1 cellular context compared by ENCODE assay signal in the genomic region with DNA sequence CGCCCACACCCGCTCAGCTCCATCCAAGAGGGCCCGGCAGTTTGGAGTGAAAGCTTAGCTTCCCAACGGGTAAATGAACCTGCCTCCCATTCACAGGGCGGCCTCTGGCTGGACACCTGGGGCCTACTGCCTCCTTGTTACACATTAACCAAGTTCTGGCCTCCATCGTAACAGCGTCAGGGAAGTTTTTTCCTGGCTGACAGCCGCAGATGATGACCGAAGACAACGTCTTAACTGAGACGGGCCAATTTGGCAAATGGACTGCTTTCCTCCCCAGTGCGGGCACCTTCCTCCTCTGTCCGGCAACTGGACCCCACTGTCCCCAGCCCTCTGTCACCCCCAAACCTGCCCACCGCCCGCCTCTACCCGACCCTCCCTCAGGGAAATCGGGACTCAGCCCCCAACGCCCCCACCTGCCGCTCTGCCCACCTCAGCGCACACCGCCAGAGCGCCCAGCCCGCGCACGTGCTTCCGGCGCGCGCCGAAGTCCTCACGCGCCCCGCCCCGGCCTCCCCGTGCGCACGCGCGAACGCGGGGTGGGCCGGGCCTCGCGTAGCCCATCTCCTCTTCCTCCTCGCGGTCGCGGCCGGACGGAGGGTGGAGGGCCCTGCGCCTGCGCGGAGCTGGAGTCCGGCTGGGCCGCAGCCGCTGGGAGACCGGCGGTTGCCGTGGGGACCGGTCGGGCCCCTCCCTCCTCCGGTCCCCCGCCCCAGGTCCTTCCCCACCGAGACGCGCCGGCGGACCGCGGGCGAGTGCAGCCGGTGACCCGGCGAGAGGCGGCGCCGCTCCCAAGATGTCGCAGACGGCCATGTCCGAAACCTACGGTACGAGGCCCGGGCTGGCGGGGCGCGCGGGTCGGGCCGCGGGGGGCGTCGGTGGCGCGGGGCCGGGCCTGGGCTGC.
TF ChIP-seq lines count a peak whose summit lies in the region.

A gene with protein sequence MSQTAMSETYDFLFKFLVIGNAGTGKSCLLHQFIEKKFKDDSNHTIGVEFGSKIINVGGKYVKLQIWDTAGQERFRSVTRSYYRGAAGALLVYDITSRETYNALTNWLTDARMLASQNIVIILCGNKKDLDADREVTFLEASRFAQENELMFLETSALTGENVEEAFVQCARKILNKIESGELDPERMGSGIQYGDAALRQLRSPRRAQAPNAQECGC (plus strand): TSS at position 565 of the 901 bp plus-strand sequence. CDS start 229 bp downstream, at position 794.

TF ChIP-seq in A549, 52 proteins besides CTCF, POLR2A, EP300 and RAD21 (continued from another document):
- TF ChIP-seq, protein P1, sequence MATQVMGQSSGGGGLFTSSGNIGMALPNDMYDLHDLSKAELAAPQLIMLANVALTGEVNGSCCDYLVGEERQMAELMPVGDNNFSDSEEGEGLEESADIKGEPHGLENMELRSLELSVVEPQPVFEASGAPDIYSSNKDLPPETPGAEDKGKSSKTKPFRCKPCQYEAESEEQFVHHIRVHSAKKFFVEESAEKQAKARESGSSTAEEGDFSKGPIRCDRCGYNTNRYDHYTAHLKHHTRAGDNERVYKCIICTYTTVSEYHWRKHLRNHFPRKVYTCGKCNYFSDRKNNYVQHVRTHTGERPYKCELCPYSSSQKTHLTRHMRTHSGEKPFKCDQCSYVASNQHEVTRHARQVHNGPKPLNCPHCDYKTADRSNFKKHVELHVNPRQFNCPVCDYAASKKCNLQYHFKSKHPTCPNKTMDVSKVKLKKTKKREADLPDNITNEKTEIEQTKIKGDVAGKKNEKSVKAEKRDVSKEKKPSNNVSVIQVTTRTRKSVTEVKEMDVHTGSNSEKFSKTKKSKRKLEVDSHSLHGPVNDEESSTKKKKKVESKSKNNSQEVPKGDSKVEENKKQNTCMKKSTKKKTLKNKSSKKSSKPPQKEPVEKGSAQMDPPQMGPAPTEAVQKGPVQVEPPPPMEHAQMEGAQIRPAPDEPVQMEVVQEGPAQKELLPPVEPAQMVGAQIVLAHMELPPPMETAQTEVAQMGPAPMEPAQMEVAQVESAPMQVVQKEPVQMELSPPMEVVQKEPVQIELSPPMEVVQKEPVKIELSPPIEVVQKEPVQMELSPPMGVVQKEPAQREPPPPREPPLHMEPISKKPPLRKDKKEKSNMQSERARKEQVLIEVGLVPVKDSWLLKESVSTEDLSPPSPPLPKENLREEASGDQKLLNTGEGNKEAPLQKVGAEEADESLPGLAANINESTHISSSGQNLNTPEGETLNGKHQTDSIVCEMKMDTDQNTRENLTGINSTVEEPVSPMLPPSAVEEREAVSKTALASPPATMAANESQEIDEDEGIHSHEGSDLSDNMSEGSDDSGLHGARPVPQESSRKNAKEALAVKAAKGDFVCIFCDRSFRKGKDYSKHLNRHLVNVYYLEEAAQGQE (IDR thresholded peaks at IDR 0.05): no peak
- no peak for TF ChIP-seq RCOR1 (IDR thresholded peaks at IDR 0.05; ENCODE audit: low read depth, low read length)
- TF ChIP-seq CEBPB (IDR thresholded peaks at IDR 0.05): no peak
- no peak for TF ChIP-seq CBX8 (IDR thresholded peaks at IDR 0.05)
- no peak for TF ChIP-seq CBX2 (IDR thresholded peaks at IDR 0.05; ENCODE audit: borderline replicate concordance, low read depth)
- TF ChIP-seq TP53 (CRISPR knock-in tag; IDR thresholded peaks at IDR 0.05): no peak
- TF ChIP-seq JUNB (IDR thresholded peaks at IDR 0.05): no peak
- TF ChIP-seq ESRRA (IDR thresholded peaks at IDR 0.05; ENCODE audit: borderline replicate concordance, low read length): no peak
- no peak for TF ChIP-seq RFX5 (IDR thresholded peaks at IDR 0.05)
- TF ChIP-seq, protein P2, sequence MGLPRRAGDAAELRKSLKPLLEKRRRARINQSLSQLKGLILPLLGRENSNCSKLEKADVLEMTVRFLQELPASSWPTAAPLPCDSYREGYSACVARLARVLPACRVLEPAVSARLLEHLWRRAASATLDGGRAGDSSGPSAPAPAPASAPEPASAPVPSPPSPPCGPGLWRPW (IDR thresholded peaks at IDR 0.05): no peak
- TF ChIP-seq NFE2L2 (conservative IDR thresholded peaks at IDR 0.05; ENCODE audit: low read length): no peak
- TF ChIP-seq FOXS1 (CRISPR knock-in tag; IDR thresholded peaks at IDR 0.05): peak; percentile 86; the same call in 1 of the 2 replicates
- TF ChIP-seq RNF2 (IDR thresholded peaks at IDR 0.05; ENCODE audit: borderline replicate concordance, low read depth): peak; percentile 90
- no peak for TF ChIP-seq CHD2 (IDR thresholded peaks at IDR 0.05; ENCODE audit: low read length, partially characterized antibody)
- TF ChIP-seq SREBF2 (IDR thresholded peaks at IDR 0.05): no peak
- no peak for TF ChIP-seq MAZ (IDR thresholded peaks at IDR 0.05; ENCODE audit: borderline replicate concordance, low read depth, low read length)
- TF ChIP-seq POLR2AphosphoS2 (conservative IDR thresholded peaks at IDR 0.05; ENCODE audit: low read length): no peak
- TF ChIP-seq KDM1A (IDR thresholded peaks at IDR 0.05; ENCODE audit: low read depth): no peak
- TF ChIP-seq, protein P3, sequence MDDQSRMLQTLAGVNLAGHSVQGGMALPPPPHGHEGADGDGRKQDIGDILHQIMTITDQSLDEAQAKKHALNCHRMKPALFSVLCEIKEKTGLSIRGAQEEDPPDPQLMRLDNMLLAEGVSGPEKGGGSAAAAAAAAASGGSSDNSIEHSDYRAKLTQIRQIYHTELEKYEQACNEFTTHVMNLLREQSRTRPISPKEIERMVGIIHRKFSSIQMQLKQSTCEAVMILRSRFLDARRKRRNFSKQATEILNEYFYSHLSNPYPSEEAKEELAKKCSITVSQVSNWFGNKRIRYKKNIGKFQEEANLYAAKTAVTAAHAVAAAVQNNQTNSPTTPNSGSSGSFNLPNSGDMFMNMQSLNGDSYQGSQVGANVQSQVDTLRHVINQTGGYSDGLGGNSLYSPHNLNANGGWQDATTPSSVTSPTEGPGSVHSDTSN (IDR thresholded peaks at IDR 0.05): no peak
- peak; percentile 90 for TF ChIP-seq EHF (CRISPR knock-in tag; IDR thresholded peaks at IDR 0.05)
- TF ChIP-seq HEYL (CRISPR knock-in tag; IDR thresholded peaks at IDR 0.05): no peak
- TF ChIP-seq MAX (IDR thresholded peaks at IDR 0.05): peak; percentile 100
- peak; percentile 78; the same call in 1 of the 2 replicates for TF ChIP-seq ZSCAN20 (CRISPR knock-in tag; IDR thresholded peaks at IDR 0.05)
- TF ChIP-seq HMGXB4 (CRISPR knock-in tag; IDR thresholded peaks at IDR 0.05; ENCODE audit: borderline replicate concordance): no peak
- TF ChIP-seq MAFK (IDR thresholded peaks at IDR 0.05; ENCODE audit: partially characterized antibody): no peak
- TF ChIP-seq HDAC2 (IDR thresholded peaks at IDR 0.05): no peak
- peak; percentile 52; the same call in 1 of the 2 replicates for TF ChIP-seq MYC (IDR thresholded peaks at IDR 0.05; ENCODE audit: borderline replicate concordance, low read length)
- TF ChIP-seq ZC3H11A (IDR thresholded peaks at IDR 0.05): no peak
